1 cellular context compared by ENCODE assay signal in the genomic region with DNA sequence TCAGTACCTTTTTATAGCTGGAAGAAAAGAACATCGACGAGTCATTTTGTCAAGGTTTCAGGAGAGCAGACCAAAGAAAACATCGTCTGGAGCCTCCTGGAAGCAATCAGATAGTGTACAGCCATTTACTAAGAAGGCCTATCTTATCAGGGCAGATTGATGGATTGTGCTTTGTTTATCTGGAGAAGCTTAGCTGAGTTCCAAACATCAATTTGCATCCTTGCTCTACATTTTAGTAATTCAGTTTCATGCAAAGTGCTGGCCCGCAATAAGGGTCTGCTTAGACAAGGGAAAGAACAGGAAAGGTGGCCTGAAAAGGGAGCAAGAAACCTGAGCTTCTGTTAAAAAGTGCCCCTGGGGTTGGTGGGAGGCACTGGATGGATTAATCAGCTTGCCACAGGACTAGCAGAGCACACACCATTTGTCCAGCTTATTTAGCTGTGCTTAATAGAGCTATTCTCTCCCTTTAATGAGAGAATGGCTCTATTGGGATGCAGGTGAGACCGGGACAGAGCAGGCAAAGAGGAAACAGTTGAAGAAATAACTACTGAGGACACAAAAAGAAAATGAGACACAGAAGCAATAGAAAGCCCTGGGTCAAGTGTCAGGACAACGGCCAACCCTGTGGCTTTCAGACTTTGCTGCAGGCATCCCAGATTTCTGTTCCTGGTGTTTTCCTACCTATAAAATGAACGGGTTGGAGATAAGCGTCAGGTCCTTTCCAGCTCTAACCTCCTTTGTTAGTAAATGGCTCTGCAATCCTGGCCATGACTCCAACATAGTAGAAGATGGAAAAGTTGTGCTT.
TF ChIP-seq lines count a peak whose summit lies in the region.

No MANE protein-coding gene starts in this region.

TF ChIP-seq in H1, 55 proteins besides CTCF, POLR2A, EP300 and RAD21:
- TF ChIP-seq TCF12 (IDR thresholded peaks at IDR 0.05; ENCODE audit: low read depth, low read length) (no peak), BCL11A (IDR thresholded peaks at IDR 0.05; ENCODE audit: low read depth in 2 of 2, low read length in 2 of 2) (no peak), CHD1 (IDR thresholded peaks at IDR 0.05; ENCODE audit: low read depth, low read length) (no peak), SIN3A (conservative IDR thresholded peaks at IDR 0.05 in 1 of 2, IDR thresholded peaks at IDR 0.05 in 1 of 2; ENCODE audit: low read depth in 1 of 2, low read length in 2 of 2) (no peak), POLR2AphosphoS5 (IDR thresholded peaks at IDR 0.05; ENCODE audit: low read depth, low read length) (no peak)
TF ChIP-seq in H1: peak in this region for 0.
